Comparison of ENCODE assay signal across 8 cellular contexts in genomic region chr16:67719778-67720144, GRCh38. TPM values are rescaled to one million over a fixed set of nuclear protein-coding genes. Genes with fewer than 3 reads are reported as not detected.
DNase-seq lines count a peak whose midpoint lies in the region; ATAC-seq and TF ChIP-seq lines count a peak whose summit lies in the region.

No MANE protein-coding gene starts in this region.

- H3K27ac ChIP-seq in BLaER1 (peak overlapping the region; percentile 92), KMS-11 (peak overlapping the region; percentile 42), esophagus muscularis mucosa (replicated peaks in 1 of 4) (peak overlapping the region; percentile 84 to 92 (median 86)), thyroid gland (peak overlapping the region; percentile 68 to 75 (median 75))

- no peaks in the 10 kb centered on the region for H3K9me3 Mint-ChIP-seq in activated CD8-positive, alpha-beta T cell treated with anti-CD3 and anti-CD28 coated beads for 36 hours

- H3K9ac ChIP-seq in BLaER1 (peak overlapping the region; percentile 91), KMS-11 (peak overlapping the region; percentile 69)

- peak overlapping the region; percentile 98 for H3K27ac Mint-ChIP-seq in activated CD8-positive, alpha-beta T cell treated with anti-CD3 and anti-CD28 coated beads for 36 hours

- TF ChIP-seq EP300 in esophagus muscularis mucosa (IDR thresholded peaks at IDR 0.05), result no peak

- DNase-seq in activated CD8-positive, alpha-beta T cell treated with anti-CD3 and anti-CD28 coated beads for 36 hours, result peak; percentile 25
- DNase-seq in esophagus muscularis mucosa (ENCODE audit: extremely low spot score) (no peak), midbrain (lab: John Stamatoyannopoulos, UW) (peak; percentile 57), thyroid gland (peak in 1 of 2 donors; percentile 19), HPDE6-E6E7 (ENCODE audit: extremely low spot score) (no peak)

- no peak for TF ChIP-seq CTCF in KMS-11 (conservative IDR thresholded peaks at IDR 0.05; ENCODE audit: low read depth, low read length)
- TF ChIP-seq CTCF in activated CD8-positive, alpha-beta T cell treated with anti-CD3 and anti-CD28 coated beads for 36 hours (IDR thresholded peaks at IDR 0.05), result no peak
- TF ChIP-seq CTCF in esophagus muscularis mucosa (IDR thresholded peaks at IDR 0.05), result no peak
- TF ChIP-seq CTCF in thyroid gland (IDR thresholded peaks at IDR 0.05), result no peak

- 6% methylated on average over 5 of the region's 5 CpGs for whole genome bisulfite sequencing in esophagus muscularis mucosa
- WGBS in thyroid gland, 2 donors, result 6% methylated on average over 3 to 5 of the region's 5 CpGs

- H3K4me2 ChIP-seq in BLaER1 (peak overlapping the region; percentile 97), KMS-11 (peak overlapping the region; percentile 80)

- H4K20me1 ChIP-seq in BLaER1, result peaks cover 30% of the 10 kb centered on the region
- H4K20me1 ChIP-seq in KMS-11 (ENCODE audit: insufficient read depth), result no peaks in the 10 kb centered on the region

- TF ChIP-seq POLR2A in esophagus muscularis mucosa (IDR thresholded peaks at IDR 0.05; ENCODE audit: low read depth), result no peak
- no peak for TF ChIP-seq POLR2A in thyroid gland (IDR thresholded peaks at IDR 0.05)

- H2AFZ ChIP-seq in KMS-11 (ENCODE audit: low read depth), result peak overlapping the region; percentile 88

- peaks cover 31% of the 10 kb centered on the region for H3K36me3 ChIP-seq in BLaER1
- no peaks in the 10 kb centered on the region for H3K36me3 ChIP-seq in KMS-11 (ENCODE audit: insufficient read depth)
- H3K36me3 ChIP-seq in esophagus muscularis mucosa, result peaks cover 0 to 22% (median 14%) of the 10 kb centered on the region in 4 donors
- no peaks in the 10 kb centered on the region for H3K36me3 ChIP-seq in thyroid gland

- POLR2A ChIA-PET in activated CD8-positive, alpha-beta T cell treated with anti-CD3 and anti-CD28 coated beads for 36 hours (lab: Charles Lee), result interaction anchor here (0.6 to 3.2 kb wide), 4 partner anchors 9 to 566 kb away, joined by 3 to 10 read pairs (median 4); no protein-coding TSS in a partner anchor

- peaks cover 32% of the 10 kb centered on the region for H3K4me1 Mint-ChIP-seq in activated CD8-positive, alpha-beta T cell treated with anti-CD3 and anti-CD28 coated beads for 36 hours (ENCODE audit: low read depth)

- H3K4me3 ChIP-seq in BLaER1 (peak overlapping the region; percentile 94), KMS-11 (IDR thresholded peaks at IDR 0.05; ENCODE audit: insufficient read depth, low read depth, low read length) (no peak overlapping the region), esophagus muscularis mucosa (peak overlapping the region; percentile 92 to 99 (median 95)), thyroid gland (replicated peaks in 1 of 3) (peak overlapping the region in 2 of 3 donors; percentile 17 to 97)

- peak; percentile 10 for ATAC-seq in GM18868 (IDR thresholded peaks at IDR 0.05; ENCODE audit: unreplicated experiment)
- peak; percentile 14 for ATAC-seq in activated CD8-positive, alpha-beta T cell treated with anti-CD3 and anti-CD28 coated beads for 36 hours

- CTCF ChIA-PET in activated CD8-positive, alpha-beta T cell treated with anti-CD3 and anti-CD28 coated beads for 36 hours (lab: Charles Lee), result interaction anchor here (0.7 to 2.8 kb wide), 7 partner anchors 11 to 199 kb away, joined by 3 to 15 read pairs (median 4); partner anchors contain the start of genes RANBP10 and TSNAXIP1

- no peaks in the 10 kb centered on the region for H3K27me3 Mint-ChIP-seq in activated CD8-positive, alpha-beta T cell treated with anti-CD3 and anti-CD28 coated beads for 36 hours

- peaks cover 6% of the 10 kb centered on the region for H3K36me3 Mint-ChIP-seq in activated CD8-positive, alpha-beta T cell treated with anti-CD3 and anti-CD28 coated beads for 36 hours (ENCODE audit: low read depth)

- H3K79me2 ChIP-seq in KMS-11 (ENCODE audit: insufficient read depth, low read depth), result peaks cover 19% of the 10 kb centered on the region; the same call in 1 of the 2 replicates

- H3K9me3 ChIP-seq in BLaER1 (no peaks in the 10 kb centered on the region), esophagus muscularis mucosa (no peaks in the 10 kb centered on the region), thyroid gland (no peaks in the 10 kb centered on the region)

- H3K27me3 ChIP-seq in BLaER1 (no peaks in the 10 kb centered on the region), KMS-11 (ENCODE audit: insufficient read depth, low read depth) (no peaks in the 10 kb centered on the region), esophagus muscularis mucosa (no peaks in the 10 kb centered on the region), thyroid gland (no peaks in the 10 kb centered on the region)

- intact Hi-C loops in activated CD8-positive, alpha-beta T cell treated with anti-CD3 and anti-CD28 coated beads for 36 hours (cut with micrococcal nuclease), result no loop called here
- intact Hi-C loops in esophagus muscularis mucosa (cut with DNase I), result loop anchor here (5.0 kb wide), 1 partner anchor 157 kb away; the partner anchor contains the start of gene CTCF
- intact Hi-C loops in thyroid gland (cut with DNase I), result loop anchor here (5.0 kb wide), 1 partner anchor 83 kb away; no protein-coding TSS in a partner anchor

- peaks cover 54% of the 10 kb centered on the region for H3K4me1 ChIP-seq in BLaER1
- peaks cover 15% of the 10 kb centered on the region for H3K4me1 ChIP-seq in KMS-11 (ENCODE audit: low read depth, poor library complexity, severe bottlenecking)
- H3K4me1 ChIP-seq in esophagus muscularis mucosa, result peaks cover 21 to 29% (median 25%) of the 10 kb centered on the region in 4 donors
- peaks cover 12 to 16% of the 10 kb centered on the region in 2 donors for H3K4me1 ChIP-seq in thyroid gland

- peak overlapping the region; percentile 84 for H3K4me3 Mint-ChIP-seq in activated CD8-positive, alpha-beta T cell treated with anti-CD3 and anti-CD28 coated beads for 36 hours

RNA-seq across cellular contexts. Expression of gene GFOD2, which starts 0.6 kb away (rescaled TPM):
- total RNA-seq in activated CD8-positive, alpha-beta T cell treated with anti-CD3 and anti-CD28 coated beads for 36 hours, result 10 to 100 TPM; 11.6 to 14.1 TPM
- 10 to 100 TPM in 3 of 4 donors, 1 to 10 TPM in 1; 9.1 to 24.2 (median 20.8) TPM for total RNA-seq in esophagus muscularis mucosa
- 10 to 100 TPM; 10.9 to 27.5 (median 23.7) TPM for total RNA-seq in thyroid gland

RNA-seq across cellular contexts. Expression of gene C16orf86, which starts 53.1 kb away (rescaled TPM):
- total RNA-seq in activated CD8-positive, alpha-beta T cell treated with anti-CD3 and anti-CD28 coated beads for 36 hours, result 1 to 10 TPM; 2.8 to 4.7 TPM
- total RNA-seq in esophagus muscularis mucosa (10 to 100 TPM in 2 of 4 donors, 1 to 10 TPM in 2; 5.1 to 15.6 (median 9.1) TPM), thyroid gland (10 to 100 TPM in 1 of 4 donors, 1 to 10 TPM in 3; 3.9 to 10.7 (median 6.9) TPM)

RNA-seq across cellular contexts. Expression of gene ENKD1, which starts 53.2 kb away (rescaled TPM):
- 1 to 10 TPM; 8.4 to 8.9 TPM for total RNA-seq in activated CD8-positive, alpha-beta T cell treated with anti-CD3 and anti-CD28 coated beads for 36 hours
- total RNA-seq in esophagus muscularis mucosa (10 to 100 TPM; 24.5 to 47.3 (median 35.6) TPM), thyroid gland (10 to 100 TPM; 14.2 to 33.2 (median 21.9) TPM)

RNA-seq across cellular contexts. Expression of gene PARD6A, which starts 59.0 kb away (rescaled TPM):
- 1 to 10 TPM; 6.3 to 7.2 TPM for total RNA-seq in activated CD8-positive, alpha-beta T cell treated with anti-CD3 and anti-CD28 coated beads for 36 hours
- total RNA-seq in esophagus muscularis mucosa, result 10 to 100 TPM; 11.3 to 22.8 (median 16.0) TPM
- total RNA-seq in thyroid gland, result 1 to 10 TPM; 2.5 to 8.8 (median 5.0) TPM

RNA-seq across cellular contexts. Expression of gene ACD, which starts 59.7 kb away (rescaled TPM):
- total RNA-seq in activated CD8-positive, alpha-beta T cell treated with anti-CD3 and anti-CD28 coated beads for 36 hours, result 10 to 100 TPM; 50.8 to 53.7 TPM
- 10 to 100 TPM; 22.0 to 31.6 (median 29.3) TPM for total RNA-seq in esophagus muscularis mucosa
- 10 to 100 TPM in 3 of 4 donors, 1 to 10 TPM in 1; 9.3 to 28.7 (median 21.5) TPM for total RNA-seq in thyroid gland

Comparison
In these comparisons a context has a peak if more than half of its experiments do, and no peak if none do; other contexts are left out.
1. H3K27ac ChIP-seq: peak in every context shown above with its lines; median percentile 92 in BLaER1; 86 in esophagus muscularis mucosa; 75 in thyroid gland; 42 in KMS-11.
2. DNase-seq: peak in activated CD8-positive, alpha-beta T cell treated with anti-CD3 and anti-CD28 coated beads for 36 hours (single experiment) and midbrain (single experiment); none in esophagus muscularis mucosa (single experiment) and HPDE6-E6E7 (single experiment).